Comparison of ENCODE assay signal across 1 cellular context in genomic region chr9:137493163-137494103, GRCh38.
TF ChIP-seq lines count a peak whose summit lies in the region.

No MANE protein-coding gene starts in this region.

TF ChIP-seq in WTC11, 78 proteins besides CTCF, POLR2A, EP300 and RAD21:
- TF ChIP-seq PRDM15 (CRISPR knock-in tag; IDR thresholded peaks at IDR 0.05) (no peak), MYBL2 (CRISPR knock-in tag; IDR thresholded peaks at IDR 0.05) (no peak), ZNF512 (CRISPR knock-in tag; IDR thresholded peaks at IDR 0.05; ENCODE audit: borderline replicate concordance) (no peak), JAZF1 (CRISPR knock-in tag; IDR thresholded peaks at IDR 0.05) (no peak), ZNF416 (CRISPR knock-in tag; IDR thresholded peaks at IDR 0.05) (no peak), FOXJ3 (CRISPR knock-in tag; IDR thresholded peaks at IDR 0.05; ENCODE audit: borderline replicate concordance) (no peak), FOXK1 (CRISPR knock-in tag; IDR thresholded peaks at IDR 0.05) (no peak), ARID4B (CRISPR knock-in tag; IDR thresholded peaks at IDR 0.05; ENCODE audit: borderline replicate concordance) (no peak), KAT7 (CRISPR knock-in tag; IDR thresholded peaks at IDR 0.05; ENCODE audit: borderline replicate concordance) (no peak)
